ENCODE assay signal across 34 cellular contexts in genomic region chr1:55279627-55280026, GRCh38.
DNase-seq lines count a peak whose midpoint lies in the region; ATAC-seq, FAIRE-seq and TF ChIP-seq lines count a peak whose summit lies in the region.
"Had no signal": no experiment of that assay in that cellular context is flagged by ENCODE, and none has a peak within 500 bp of the region (broad histone marks: within the 10 kb centered on the region; RNA-seq: fewer than 3 reads in every experiment).

No MANE protein-coding gene starts in this region.

- no peak overlapping the region for H3K4me2 ChIP-seq in HepG2 (ENCODE audit: low read depth, low read length)
- H3K4me2 ChIP-seq: A549; BLaER1; BLaER1 treated with 17β-estradiol and CSF1 and Interleukin-3, amounts not matched to agents 10 nM and 100 nM had no signal

- H3K4me1 ChIP-seq in HepG2 (ENCODE audit: insufficient read depth, low read length) (peaks cover 41% of the 10 kb centered on the region), liver (ENCODE audit: control insufficient read depth in 4 of 4, insufficient read depth in 4 of 4, low read length in 3 of 4) (peaks cover 0 to 3% (median 1%) of the 10 kb centered on the region in 4 donors), right lobe of liver (peaks cover 0 to 4% (median 0%) of the 10 kb centered on the region in 4 donors)
- H3K4me1 ChIP-seq: Caco-2 had no signal

- no peak overlapping the region for H3K27ac ChIP-seq in HepG2 (ENCODE audit: extremely low read length, insufficient read depth, low read length)
- H3K27ac ChIP-seq in liver (ENCODE audit: low read depth in 1 of 2, low read length in 2 of 2) = no peak overlapping the region
- H3K27ac ChIP-seq in right lobe of liver = no peak overlapping the region
- H3K27ac ChIP-seq: 22Rv1; A549; BLaER1; BLaER1 treated with 17β-estradiol and CSF1 and Interleukin-3, amounts not matched to agents 10 nM and 100 nM; C4-2B had no signal

- no peak for TF ChIP-seq EP300 in HepG2 (IDR thresholded peaks at IDR 0.05; ENCODE audit: low read depth in 2 of 2, low read length in 2 of 2)
- no peak for TF ChIP-seq EP300 in HepG2 (CRISPR knock-in tag; IDR thresholded peaks at IDR 0.05; ENCODE audit: borderline replicate concordance)

- TF ChIP-seq CTCF in HepG2 (CRISPR knock-in tag; IDR thresholded peaks at IDR 0.05) (no peak), liver (IDR thresholded peaks at IDR 0.05; ENCODE audit: low read depth, low read length, missing input control) (no peak), right lobe of liver (IDR thresholded peaks at IDR 0.05) (no peak)

- in situ Hi-C loops in HepG2 (cut with HindIII; ENCODE audit: extremely low pct_ligation_motif_present, low pct_unique_long_range_greater_than_20kb) = loop anchor here (5.0 to 10.0 kb wide), 5 partner anchors 137 to 1535 kb away; partner anchors contain the start of gene FYB2

- TF ChIP-seq RAD21 in HepG2 (CRISPR knock-in tag; IDR thresholded peaks at IDR 0.05) (no peak), liver (IDR thresholded peaks at IDR 0.05) (no peak)

- H3K9me3 ChIP-seq in HepG2 (ENCODE audit: low read length) (no peaks in the 10 kb centered on the region), liver (ENCODE audit: control insufficient read depth in 4 of 4, low read length in 3 of 4) (no peaks in the 10 kb centered on the region), right lobe of liver (no peaks in the 10 kb centered on the region)
- H3K9me3 ChIP-seq: A549; BE2C; BLaER1; BLaER1 treated with 17β-estradiol and CSF1 and Interleukin-3, amounts not matched to agents 10 nM and 100 nM; Caco-2 had no signal

- CTCF ChIA-PET in HepG2 (lab: Yijun Ruan, JAX; ENCODE audit: low intra/inter-chr PET ratio, low total read pairs) = no interaction called here

- H3K27me3 ChIP-seq in HepG2 (ENCODE audit: control insufficient read depth in 1 of 2, insufficient read depth in 2 of 2, low read length in 2 of 2) (no peaks in the 10 kb centered on the region), liver (ENCODE audit: control insufficient read depth in 4 of 4, insufficient read depth in 4 of 4, low read length in 3 of 4) (no peaks in the 10 kb centered on the region), right lobe of liver (no peaks in the 10 kb centered on the region)
- H3K27me3 ChIP-seq: BE2C; BLaER1; BLaER1 treated with 17β-estradiol and CSF1 and Interleukin-3, amounts not matched to agents 10 nM and 100 nM had no signal

- H3K36me3 ChIP-seq in HepG2 (replicated peaks in 1 of 2; ENCODE audit: control insufficient read depth in 1 of 2, insufficient read depth in 2 of 2, low read length in 2 of 2) (no peaks in the 10 kb centered on the region), liver (ENCODE audit: control insufficient read depth in 4 of 4, insufficient read depth in 3 of 4, low read depth in 1 of 4, low read length in 3 of 4) (no peaks in the 10 kb centered on the region), right lobe of liver (no peaks in the 10 kb centered on the region)
- H3K36me3 ChIP-seq: BE2C; BLaER1; BLaER1 treated with 17β-estradiol and CSF1 and Interleukin-3, amounts not matched to agents 10 nM and 100 nM had no signal

- DNase-seq in left lobe of liver (ENCODE audit: low spot score) (no peak), HepG2 (ENCODE audit: low spot score) (no peak), right lobe of liver (no peak), medulla oblongata (ENCODE audit: extremely low spot score) (no peak), RCC 7860 (ENCODE audit: low spot score) (no peak), DMS153 (lab: John Stamatoyannopoulos, UW) (no peak)
- DNase-seq: 8988T; ACHN; AML-193; BE2C; C1 segment of cervical spinal cord; Caco-2; Calu3; CD4-positive, alpha-beta memory T cell; CD4-positive, alpha-beta T cell; CD4-positive, CD25-positive, alpha-beta regulatory T cell; CD8-positive, alpha-beta memory T cell; CD8-positive, alpha-beta T cell; COR-L47; DMS 273 treated with DMSO at 0.1 percent for 48 hours; DMS53; DMS79; DMS79 treated with DMSO at 0.1 percent for 48 hours; DND-41; EL had no signal

- no peaks in the 10 kb centered on the region for H3K79me2 ChIP-seq in HepG2 (ENCODE audit: insufficient read depth, low read length)

- ATAC-seq in left lobe of liver (peak; percentile 27), HepG2 (no peak), right lobe of liver (peak in 3 of 4 donors; percentile 10 to 19 (median 18)), GM18519 (IDR thresholded peaks at IDR 0.05; ENCODE audit: low FRiP score, unreplicated experiment) (no peak)
- ATAC-seq: A549; CD8-positive, alpha-beta T cell had no signal

- FAIRE-seq in HepG2 (lab: Jason Lieb, UNC) (no peak), RCC 7860 (lab: Jason Lieb, UNC) (no peak)
- FAIRE-seq: A204.1, A549, D721Med had no signal

- intact Hi-C loops in HepG2 (cut with micrococcal nuclease; ENCODE audit: unreplicated experiment) = loop anchor here (10.0 kb wide), 1 partner anchor 205 kb away; no protein-coding TSS in a partner anchor
- intact Hi-C loops in right lobe of liver (cut with DNase I) = loop anchor here in 1 of 2 donors (5.0 to 10.0 kb wide), 2 partner anchors 137 to 615 kb away; no protein-coding TSS in a partner anchor

- BruUV-seq in HepG2 (replicated peaks; lab: Mats Ljungman, UMichigan) = no TSS peak

- no peak overlapping the region for H2AFZ ChIP-seq in HepG2 (ENCODE audit: low read length)

- no peaks in the 10 kb centered on the region for H4K20me1 ChIP-seq in HepG2 (ENCODE audit: insufficient read depth, low read length)
- H4K20me1 ChIP-seq: BLaER1; BLaER1 treated with 17β-estradiol and CSF1 and Interleukin-3, amounts not matched to agents 10 nM and 100 nM had no signal

- POLR2A ChIA-PET in HepG2 (lab: Yijun Ruan, JAX) = no interaction called here

- TF ChIP-seq POLR2A in HepG2 (IDR thresholded peaks at IDR 0.05; ENCODE audit: insufficient read depth in 1 of 2, low read depth in 2 of 2, low read length in 2 of 2) (no peak), right lobe of liver (IDR thresholded peaks at IDR 0.05) (no peak)

- 12% methylated on average over 3 of the region's 3 CpGs for WGBS in HepG2 (ENCODE audit: low lambda C conversion rate)
- 54% methylated on average over 3 of the region's 3 CpGs for WGBS in liver
- WGBS in right lobe of liver (ENCODE audit: insufficient coverage, low coverage, low lambda C conversion rate, missing lambda C conversion rate) = 43% methylated on average over 3 of the region's 3 CpGs

- H3K9ac ChIP-seq in HepG2 (ENCODE audit: insufficient read depth, low read depth, low read length) (no peak overlapping the region), liver (ENCODE audit: low read depth in 1 of 2, low read length in 2 of 2) (no peak overlapping the region)
- H3K9ac ChIP-seq: BLaER1; BLaER1 treated with 17β-estradiol and CSF1 and Interleukin-3, amounts not matched to agents 10 nM and 100 nM had no signal

- H3K4me3 ChIP-seq in HepG2 (replicated peaks in 1 of 3; ENCODE audit: insufficient read depth in 1 of 3, low read depth in 2 of 3, low read length in 3 of 3) (no peak overlapping the region), liver (ENCODE audit: low read depth in 1 of 3, low read length in 3 of 3) (no peak overlapping the region), right lobe of liver (no peak overlapping the region)
- H3K4me3 ChIP-seq: A549; BLaER1; BLaER1 treated with 17β-estradiol and CSF1 and Interleukin-3, amounts not matched to agents 10 nM and 100 nM had no signal

TF ChIP-seq in HepG2, 621 proteins besides CTCF, POLR2A, EP300 and RAD21 (continues in another document):
- TF ChIP-seq SP1 (IDR thresholded peaks at IDR 0.05) (no peak), SP1 (CRISPR knock-in tag; IDR thresholded peaks at IDR 0.05) (no peak), ARID3A (IDR thresholded peaks at IDR 0.05; ENCODE audit: low read depth, low read length) (0 out of 2 replicates have a peak, but pooled peaks have one; percentile 9), CEBPB (IDR thresholded peaks at IDR 0.05; ENCODE audit: borderline replicate concordance, low read depth, low read length) (peak; percentile 13; the same call in 1 of the 2 replicates)

TF ChIP-seq in liver, 16 proteins besides CTCF, POLR2A, EP300 and RAD21:
- TF ChIP-seq HNF4G (IDR thresholded peaks at IDR 0.05) (no peak), HNF4A (conservative IDR thresholded peaks at IDR 0.05) (peak; percentile 66), JUND (IDR thresholded peaks at IDR 0.05) (no peak), MAX (IDR thresholded peaks at IDR 0.05) (no peak), SP1 (IDR thresholded peaks at IDR 0.05) (peak; percentile 16), GABPA (IDR thresholded peaks at IDR 0.05 in 1 of 2, conservative IDR thresholded peaks at IDR 0.05 in 1 of 2) (no peak)

Comparison
In these comparisons a context has a peak if more than half of its experiments do, and no peak if none do; other contexts are left out.
1. ATAC-seq: peak in left lobe of liver (single experiment) and right lobe of liver (3 of 4); none in HepG2 (single experiment) and GM18519 (single experiment).